In the genomic region with DNA sequence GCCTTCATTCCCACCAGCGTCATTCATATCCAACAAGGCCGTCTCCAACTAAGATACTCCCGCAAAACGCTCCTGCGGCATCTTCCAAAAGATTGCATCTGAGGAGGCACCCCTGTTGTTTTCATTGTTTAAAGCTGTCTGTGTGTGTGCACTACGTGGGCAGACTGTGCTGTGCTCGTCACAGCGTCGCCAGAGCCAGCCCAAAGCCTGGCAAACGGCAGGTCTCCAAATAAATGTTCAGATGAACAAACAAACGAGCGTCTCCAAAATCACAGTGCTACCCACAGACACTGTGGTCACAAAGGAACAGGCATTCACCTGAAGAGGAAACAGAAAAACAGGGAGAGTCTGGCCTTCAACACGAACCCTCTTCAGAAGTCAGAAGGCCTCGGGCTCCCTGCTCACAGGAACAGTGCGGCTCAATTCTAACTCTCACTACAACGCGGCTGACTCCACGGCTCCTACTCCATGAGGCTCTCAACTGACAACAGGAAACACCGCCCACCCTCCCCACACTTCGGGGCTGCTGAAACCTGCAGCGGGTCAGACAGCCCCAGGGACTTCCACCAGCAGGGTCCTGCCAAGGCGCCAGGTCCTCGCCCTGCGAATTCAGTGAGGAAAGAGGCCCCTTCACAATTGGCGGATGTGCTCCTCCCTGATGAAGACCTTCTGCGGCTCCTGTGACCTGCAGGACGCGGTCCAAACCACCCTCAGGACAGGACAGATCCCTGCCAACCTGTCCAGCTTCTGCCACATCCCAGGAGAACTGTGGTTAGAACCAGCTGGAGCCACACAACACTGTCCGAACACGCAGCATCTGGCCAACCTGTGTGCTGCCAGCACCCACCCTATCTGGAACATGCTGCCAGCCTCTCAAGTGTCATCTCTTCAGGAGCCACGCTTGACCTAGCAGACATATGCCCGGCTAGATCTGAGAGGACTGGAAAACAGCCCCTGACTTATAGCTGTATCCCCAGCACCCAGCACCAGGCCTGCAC, we compare ENCODE assay signal across 15 cellular contexts. TPM values are rescaled to one million over a fixed set of nuclear protein-coding genes. Genes with fewer than 3 reads are reported as not detected.
A peak's percentile ranks its signal among the peaks of the same experiment; 100 is the strongest.
DNase-seq lines count a peak whose midpoint lies in the region; ATAC-seq and TF ChIP-seq lines count a peak whose summit lies in the region.
"Had no signal": no experiment of that assay in that cellular context is flagged by ENCODE, and none has a peak within 500 bp of the region (broad histone marks: within the 10 kb centered on the region; RNA-seq: fewer than 3 reads in every experiment).

No MANE protein-coding gene starts in this region.

- peak overlapping the region; percentile 53 for H3K27ac Mint-ChIP-seq in WTC11
- peak overlapping the region; percentile 81 for H3K27ac Mint-ChIP-seq in neural crest cell (ENCODE audit: unreplicated experiment)
- H3K27ac Mint-ChIP-seq: nephron had no signal

- TF ChIP-seq CTCF in GM13976 (IDR thresholded peaks at IDR 0.05; ENCODE audit: borderline replicate concordance, control extremely low read depth, extremely low read depth, insufficient read depth, missing control alignments), result no peak
- TF ChIP-seq CTCF in WTC11 (IDR thresholded peaks at IDR 0.05), result no peak
- no peak for TF ChIP-seq CTCF in neural crest cell (conservative IDR thresholded peaks at IDR 0.05)

- H3K4me3 Mint-ChIP-seq in WTC11 (no peak overlapping the region), neural crest cell (no peak overlapping the region)
- H3K4me3 Mint-ChIP-seq: nephron had no signal

- H3K4me3 ChIP-seq in aorta (ENCODE audit: low read length in 2 of 2), result no peak overlapping the region
- H3K4me3 ChIP-seq: right lobe of liver, tibial nerve had no signal

- H3K27me3 Mint-ChIP-seq in WTC11 (ENCODE audit: low read depth) (no peaks in the 10 kb centered on the region), neural crest cell (ENCODE audit: low read depth) (no peaks in the 10 kb centered on the region)

- POLR2A ChIA-PET in WTC11 (lab: Charles Lee), result no interaction called here

- WGBS in aorta, 2 donors, result 93 to 95% methylated on average over 32 of the region's 32 CpGs

- intact Hi-C loops in aorta (cut with DNase I), result no loop called here

- no peak overlapping the region for H3K27ac ChIP-seq in aorta (ENCODE audit: low read depth in 1 of 2, low read length in 2 of 2)
- H3K27ac ChIP-seq: right lobe of liver, tibial nerve had no signal

- peaks cover 0 to 2% of the 10 kb centered on the region in 2 donors for H3K36me3 ChIP-seq in aorta (ENCODE audit: control insufficient read depth in 1 of 2, insufficient read depth in 2 of 2, low read length in 1 of 2)
- H3K36me3 ChIP-seq: right lobe of liver had no signal

- peak; percentile 62 for DNase-seq in COLO668 (lab: John Stamatoyannopoulos, UW; ENCODE audit: unreplicated experiment)
- DNase-seq in GM13976 (ENCODE audit: low spot score), result peak; percentile 16
- no peak for DNase-seq in WTC11 (ENCODE audit: low spot score)
- DNase-seq in neural crest cell (ENCODE audit: low read depth, low spot score), result no peak
- no peak for DNase-seq in aorta
- DNase-seq: activated CD4-positive, alpha-beta T cell treated with anti-CD3 and anti-CD28 coated beads for 48 hours; MM.1S; NCI-H82; T-helper 2 cell had no signal

- H3K9me3 Mint-ChIP-seq in WTC11, result peaks cover 14% of the 10 kb centered on the region; the same call in 1 of the 2 replicates
- no peaks in the 10 kb centered on the region for H3K9me3 Mint-ChIP-seq in neural crest cell
- H3K9me3 Mint-ChIP-seq: nephron had no signal

- H3K9me3 ChIP-seq in aorta (ENCODE audit: control insufficient read depth, low read length), result no peaks in the 10 kb centered on the region
- H3K9me3 ChIP-seq: right lobe of liver had no signal

- ATAC-seq in WTC11, result no peak
- ATAC-seq in aorta (ENCODE audit: low FRiP score), result no peak
- no peak for ATAC-seq in HG03521 (IDR thresholded peaks at IDR 0.05; ENCODE audit: unreplicated experiment)
- no peak for ATAC-seq in HG02870 (IDR thresholded peaks at IDR 0.05; ENCODE audit: unreplicated experiment)
- no peak for ATAC-seq in HG02938 (IDR thresholded peaks at IDR 0.05; ENCODE audit: unreplicated experiment)

- H3K36me3 Mint-ChIP-seq in WTC11 (peaks cover 37% of the 10 kb centered on the region), neural crest cell (ENCODE audit: low read depth) (peaks cover 25% of the 10 kb centered on the region)

- no peaks in the 10 kb centered on the region for H3K4me1 ChIP-seq in aorta (ENCODE audit: control insufficient read depth in 1 of 2, insufficient read depth in 2 of 2, low read length in 2 of 2)
- H3K4me1 ChIP-seq: right lobe of liver, tibial nerve had no signal

- no peaks in the 10 kb centered on the region for H3K27me3 ChIP-seq in aorta (ENCODE audit: control insufficient read depth in 1 of 2, insufficient read depth in 2 of 2, low read length in 1 of 2)
- H3K27me3 ChIP-seq: right lobe of liver, tibial nerve had no signal

- CTCF ChIA-PET in WTC11 (lab: Charles Lee), result no interaction called here

- H3K4me1 Mint-ChIP-seq in WTC11, result no peaks in the 10 kb centered on the region
- peaks cover 3% of the 10 kb centered on the region for H3K4me1 Mint-ChIP-seq in neural crest cell

- in situ Hi-C loops in GM13976 (cut with MboI; ENCODE audit: low sequenced_read_pairs, unreplicated experiment), result no loop called here

TF ChIP-seq in WTC11, 78 proteins besides CTCF, POLR2A, EP300 and RAD21:
- TF ChIP-seq, protein P1, sequence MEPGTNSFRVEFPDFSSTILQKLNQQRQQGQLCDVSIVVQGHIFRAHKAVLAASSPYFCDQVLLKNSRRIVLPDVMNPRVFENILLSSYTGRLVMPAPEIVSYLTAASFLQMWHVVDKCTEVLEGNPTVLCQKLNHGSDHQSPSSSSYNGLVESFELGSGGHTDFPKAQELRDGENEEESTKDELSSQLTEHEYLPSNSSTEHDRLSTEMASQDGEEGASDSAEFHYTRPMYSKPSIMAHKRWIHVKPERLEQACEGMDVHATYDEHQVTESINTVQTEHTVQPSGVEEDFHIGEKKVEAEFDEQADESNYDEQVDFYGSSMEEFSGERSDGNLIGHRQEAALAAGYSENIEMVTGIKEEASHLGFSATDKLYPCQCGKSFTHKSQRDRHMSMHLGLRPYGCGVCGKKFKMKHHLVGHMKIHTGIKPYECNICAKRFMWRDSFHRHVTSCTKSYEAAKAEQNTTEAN (CRISPR knock-in tag; IDR thresholded peaks at IDR 0.05), result no peak
- TF ChIP-seq, protein P2, sequence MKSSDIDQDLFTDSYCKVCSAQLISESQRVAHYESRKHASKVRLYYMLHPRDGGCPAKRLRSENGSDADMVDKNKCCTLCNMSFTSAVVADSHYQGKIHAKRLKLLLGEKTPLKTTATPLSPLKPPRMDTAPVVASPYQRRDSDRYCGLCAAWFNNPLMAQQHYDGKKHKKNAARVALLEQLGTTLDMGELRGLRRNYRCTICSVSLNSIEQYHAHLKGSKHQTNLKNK (CRISPR knock-in tag; IDR thresholded peaks at IDR 0.05), result no peak
- TF ChIP-seq RORB (CRISPR knock-in tag; IDR thresholded peaks at IDR 0.05), result no peak
- TF ChIP-seq, protein P3, sequence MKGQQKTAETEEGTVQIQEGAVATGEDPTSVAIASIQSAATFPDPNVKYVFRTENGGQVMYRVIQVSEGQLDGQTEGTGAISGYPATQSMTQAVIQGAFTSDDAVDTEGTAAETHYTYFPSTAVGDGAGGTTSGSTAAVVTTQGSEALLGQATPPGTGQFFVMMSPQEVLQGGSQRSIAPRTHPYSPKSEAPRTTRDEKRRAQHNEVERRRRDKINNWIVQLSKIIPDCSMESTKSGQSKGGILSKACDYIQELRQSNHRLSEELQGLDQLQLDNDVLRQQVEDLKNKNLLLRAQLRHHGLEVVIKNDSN (CRISPR knock-in tag; IDR thresholded peaks at IDR 0.05), result no peak
- TF ChIP-seq GTF2I (CRISPR knock-in tag; conservative IDR thresholded peaks at IDR 0.05), result no peak
TF ChIP-seq in WTC11: peak in this region for 0.

RNA-seq across cellular contexts. Expression of a gene that starts 36.1 kb away (rescaled TPM):
- total RNA-seq in WTC11 (2021), result 43.8 to 47.8 TPM (median 46.7 TPM) in 3 replicates
- 49.7 and 53.8 TPM in 2 replicates for total RNA-seq in neural crest cell
- total RNA-seq in aorta, result 10 to 100 TPM; 20.3 to 35.8 TPM
- 10 to 100 TPM; 14.8 to 20.1 TPM for polyA plus RNA-seq in aorta

RNA-seq across cellular contexts. Expression of a gene that starts 45.3 kb away (rescaled TPM):
- total RNA-seq in WTC11 (2021) (33.6 to 38.9 TPM (median 34.7 TPM) in 3 replicates), neural crest cell (45.1 and 48.5 TPM in 2 replicates), aorta (10 to 100 TPM; 11.5 to 14.9 TPM)
- polyA plus RNA-seq in aorta, result 10 to 100 TPM; 14.4 to 19.8 TPM

RNA-seq across cellular contexts. Expression of a gene that starts 45.3 kb away (rescaled TPM):
- total RNA-seq in WTC11 (2021), result 100 to 108 TPM (median 102 TPM) in 3 replicates
- 54.9 and 60.2 TPM in 2 replicates for total RNA-seq in neural crest cell
- 10 to 100 TPM; 11.1 to 11.9 TPM for total RNA-seq in aorta
- 10 to 100 TPM; 21.0 to 30.8 TPM for polyA plus RNA-seq in aorta

Comparison
In these comparisons a context has a peak if more than half of its experiments do, and no peak if none do; other contexts are left out.
1. DNase-seq: peak in COLO668 (single experiment) and GM13976 (single experiment); none in WTC11 (single experiment), neural crest cell (single experiment) and aorta (0 of 2).